10 cellular contexts compared by ENCODE assay signal in the genomic region with DNA sequence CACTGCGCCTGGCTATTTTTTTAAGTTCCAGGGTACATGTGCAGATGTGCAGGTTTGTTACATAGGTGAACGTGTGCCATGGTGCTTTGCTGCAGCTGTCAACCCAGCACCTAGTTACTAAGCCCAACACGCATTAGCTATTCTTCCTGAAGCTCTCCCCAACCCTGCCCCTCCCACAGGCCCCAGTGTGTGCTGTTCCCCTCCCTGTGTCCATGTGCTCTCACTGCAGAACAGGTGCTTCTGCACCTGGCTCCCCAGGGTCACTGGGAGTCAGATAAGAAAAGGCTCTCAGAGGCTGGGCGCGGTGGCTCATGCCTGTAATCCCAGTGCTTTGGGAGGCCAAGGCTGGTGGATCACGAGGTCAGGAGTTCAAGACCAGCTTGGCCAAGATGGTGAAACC. TPM values are rescaled to one million over a fixed set of nuclear protein-coding genes. Genes with fewer than 3 reads are reported as not detected.
A peak's percentile ranks its signal among the peaks of the same experiment; 100 is the strongest.
DNase-seq lines count a peak whose midpoint lies in the region; ATAC-seq lines count a peak whose summit lies in the region.
"Had no signal": no experiment of that assay in that cellular context is flagged by ENCODE, and none has a peak within 500 bp of the region (broad histone marks: within the 10 kb centered on the region; RNA-seq: fewer than 3 reads in every experiment).

No MANE protein-coding gene starts in this region.

- ATAC-seq in left colon, result peak; percentile 57
- ATAC-seq: CD8-positive, alpha-beta T cell had no signal

- intact Hi-C loops in left colon (cut with DNase I, micrococcal nuclease), result no loop called here

- peak; percentile 2 for DNase-seq in NCI-H2196 (lab: John Stamatoyannopoulos, UW; ENCODE audit: unreplicated experiment)
- no peak for DNase-seq in NCI-H2196 treated with DMSO at 0.1 percent for 48 hours (lab: John Stamatoyannopoulos, UW; ENCODE audit: unreplicated experiment)
- peak; percentile 74 for DNase-seq in DMS53 (lab: John Stamatoyannopoulos, UW)
- DNase-seq in NCI-H146 treated with DMSO at 0.1 percent for 48 hours (lab: John Stamatoyannopoulos, UW; ENCODE audit: unreplicated experiment), result peak; percentile 59
- no peak for DNase-seq in left colon
- DNase-seq in activated effector memory CD4-positive, alpha-beta T cell treated with Interleukin-2 at 50 U/mL for 16 hours, result no peak
- DNase-seq in NAMALWA (ENCODE audit: low spot score), result no peak
- no peak for DNase-seq in ureter (ENCODE audit: low spot score)
- DNase-seq: Caco-2; CD8-positive, alpha-beta T cell had no signal

RNA-seq across cellular contexts. Expression of a gene that starts 6.2 kb away (rescaled TPM):
- total RNA-seq in left colon, result 1 to 10 TPM; 1.1 to 2.6 TPM
- total RNA-seq in ureter, result 0.31 TPM

RNA-seq across cellular contexts. Expression of a gene that starts 33.9 kb away (rescaled TPM):
- total RNA-seq in left colon (1 to 10 TPM; 1.6 to 2.6 TPM), ureter (3.0 TPM)

Comparison
In these comparisons a context has a peak if more than half of its experiments do, and no peak if none do; other contexts are left out.
1. DNase-seq: peak in NCI-H2196 (single experiment), DMS53 (single experiment) and NCI-H146 treated with DMSO at 0.1 percent for 48 hours (single experiment); none in NCI-H2196 treated with DMSO at 0.1 percent for 48 hours (single experiment), left colon (0 of 2), activated effector memory CD4-positive, alpha-beta T cell treated with Interleukin-2 at 50 U/mL for 16 hours (single experiment), NAMALWA (single experiment) and ureter (single experiment).